Comparison of ENCODE assay signal across 8 cellular contexts in genomic region chr1:32892368-32893197, GRCh38. TPM values are rescaled to one million over a fixed set of nuclear protein-coding genes. Genes with fewer than 3 reads are reported as not detected.
DNase-seq lines count a peak whose midpoint lies in the region; ATAC-seq and TF ChIP-seq lines count a peak whose summit lies in the region.

No MANE protein-coding gene starts in this region.

- no peak overlapping the region for H3K4me3 ChIP-seq in GM12865 (ENCODE audit: low read depth, low read length)

- peak; percentile 41 for DNase-seq in GM12865 (ENCODE audit: low read depth)
- DNase-seq in SK-N-DZ (ENCODE audit: low spot score) = peak; percentile 61
- DNase-seq in cerebellum (ENCODE audit: low spot score) = peak; percentile 75
- peak; percentile 32 for DNase-seq in kidney tubule cell (ENCODE audit: low spot score)
- peak; percentile 25 for DNase-seq in stimulated activated CD4-positive, alpha-beta T cell treated with anti-CD3 and anti-CD28 coated beads, Interleukin-4, amount 100 ng/mL, for 24 hours
- DNase-seq in mucosa of gallbladder (ENCODE audit: low spot score) = no peak

- H3K27ac ChIP-seq in 22Rv1 = peak overlapping the region; percentile 92

- ATAC-seq in GM18870 (IDR thresholded peaks at IDR 0.05; ENCODE audit: unreplicated experiment) = no peak

- TF ChIP-seq CTCF in 22Rv1 (IDR thresholded peaks at IDR 0.05) (peak; percentile 99), GM12865 (IDR thresholded peaks at IDR 0.05; ENCODE audit: insufficient read depth, low read depth, low read length, missing control alignments) (peak; percentile 55)

RNA-seq across cellular contexts. Expression of gene HPCA, which starts 6.3 kb away (rescaled TPM):
- polyA plus RNA-seq in SK-N-DZ (2014; cell fraction: cytosol; rRNA removed) = 8.1 and 13.7 TPM in 2 replicates
- 4.5 TPM in 2 replicates for polyA plus RNA-seq in SK-N-DZ (2014; cell fraction: nucleus; rRNA removed)
- total RNA-seq in cerebellum (25.2 TPM), mucosa of gallbladder (1.8 TPM)

RNA-seq across cellular contexts. Expression of gene TMEM54, which starts 8.6 kb away (rescaled TPM):
- 5.1 and 7.2 TPM in 2 replicates for polyA plus RNA-seq in SK-N-DZ (2014; cell fraction: cytosol; rRNA removed)
- polyA plus RNA-seq in SK-N-DZ (2014; cell fraction: nucleus; rRNA removed) = 8.8 and 9.2 TPM in 2 replicates
- total RNA-seq in cerebellum = 1.8 TPM
- 372 TPM for total RNA-seq in mucosa of gallbladder

RNA-seq across cellular contexts. Expression of gene FNDC5, which starts 21.9 kb away (rescaled TPM):
- polyA plus RNA-seq in SK-N-DZ (2014; cell fraction: cytosol; rRNA removed) = 62.7 and 71.9 TPM in 2 replicates
- polyA plus RNA-seq in SK-N-DZ (2014; cell fraction: nucleus; rRNA removed) = 190 and 277 TPM in 2 replicates
- 41.5 TPM for total RNA-seq in cerebellum
- 8.4 TPM for total RNA-seq in mucosa of gallbladder

Comparison
In these comparisons a context has a peak if more than half of its experiments do, and no peak if none do; other contexts are left out.
1. RNA of gene TMEM54, which starts 8.6 kb away (total RNA-seq): 372 TPM in mucosa of gallbladder (single experiment); 1.8 TPM in cerebellum (single experiment); every median in the first group is over 100 times any median in the second.